In genomic region chr17:78515480-78515879, GRCh38 we compare ENCODE assay signal across 19 cellular contexts.
DNase-seq lines count a peak whose midpoint lies in the region; ATAC-seq and FAIRE-seq lines count a peak whose summit lies in the region.
"Had no signal": no experiment of that assay in that cellular context is flagged by ENCODE, and none has a peak within 500 bp of the region (broad histone marks: within the 10 kb centered on the region; RNA-seq: fewer than 3 reads in every experiment).

No MANE protein-coding gene starts in this region.

- intact Hi-C loops in Right ventricle myocardium inferior (cut with DNase I) (no loop called here), cardiac septum (cut with DNase I) (no loop called here), left ventricle myocardium superior (cut with micrococcal nuclease) (no loop called here)

- ATAC-seq in Right ventricle myocardium inferior (peak; percentile 56), left ventricle myocardium superior (peak; percentile 92), HG02870 (IDR thresholded peaks at IDR 0.05; ENCODE audit: unreplicated experiment) (no peak), GM19467 (IDR thresholded peaks at IDR 0.05; ENCODE audit: unreplicated experiment) (no peak), GM18909 (IDR thresholded peaks at IDR 0.05; ENCODE audit: poor library complexity, unreplicated experiment) (no peak)
- ATAC-seq: CD8-positive, alpha-beta T cell had no signal

- DNase-seq in Right ventricle myocardium inferior (ENCODE audit: missing footprints) (no peak), cardiac septum (ENCODE audit: low spot score) (no peak), H4 (ENCODE audit: low spot score) (peak; percentile 4), left ventricle myocardium superior (no peak), urothelium cell line (ENCODE audit: low spot score) (no peak)
- DNase-seq: Caco-2; CD4-positive, CD25-positive, alpha-beta regulatory T cell; CD8-positive, alpha-beta T cell; DMS153; DND-41; GOT3; H7; HCEC 1CT had no signal

- FAIRE-seq in urothelium cell line (lab: Jason Lieb, UNC): peak; percentile 20
- FAIRE-seq: A204.1, G401.6, GM12892 had no signal

Comparison
In these comparisons a context has a peak if more than half of its experiments do, and no peak if none do; other contexts are left out.
1. ATAC-seq: peak in Right ventricle myocardium inferior (single experiment) and left ventricle myocardium superior (single experiment); none in HG02870 (single experiment), GM19467 (single experiment) and GM18909 (single experiment).